21 cellular contexts compared by ENCODE assay signal in genomic region chr18:2564373-2564772, GRCh38.
"Had no signal": no experiment of that assay in that cellular context is flagged by ENCODE, and none has a peak within 500 bp of the region (broad histone marks: within the 10 kb centered on the region; RNA-seq: fewer than 3 reads in every experiment).

No MANE protein-coding gene starts in this region.

- H3K27ac ChIP-seq: RWPE1 had no signal

- H3K9me3 ChIP-seq: SK-N-SH had no signal

- FAIRE-seq: HepG2 had no signal

- H3K9ac ChIP-seq: SK-N-SH had no signal

- ATAC-seq: HepG2, Panc1 had no signal

- H3K4me2 ChIP-seq: SK-N-SH had no signal

- DNase-seq: IMR-90, Kasumi-1, KG1, MM.1S, NCI-H1092 treated with DMSO at 0.1 percent for 48 hours, NCI-H1436, NCI-H187, NCI-H2029, NCI-H2081 treated with DMSO at 0.1 percent for 48 hours, NCI-H2171, NCI-H226, NCI-H446, NCI-H510A, NCI-H524 treated with DMSO at 0.1 percent for 48 hours, NCI-H69, NCI-H774, SHP77, SK-N-SH had no signal
